8 cellular contexts compared by ENCODE assay signal in the genomic region with DNA sequence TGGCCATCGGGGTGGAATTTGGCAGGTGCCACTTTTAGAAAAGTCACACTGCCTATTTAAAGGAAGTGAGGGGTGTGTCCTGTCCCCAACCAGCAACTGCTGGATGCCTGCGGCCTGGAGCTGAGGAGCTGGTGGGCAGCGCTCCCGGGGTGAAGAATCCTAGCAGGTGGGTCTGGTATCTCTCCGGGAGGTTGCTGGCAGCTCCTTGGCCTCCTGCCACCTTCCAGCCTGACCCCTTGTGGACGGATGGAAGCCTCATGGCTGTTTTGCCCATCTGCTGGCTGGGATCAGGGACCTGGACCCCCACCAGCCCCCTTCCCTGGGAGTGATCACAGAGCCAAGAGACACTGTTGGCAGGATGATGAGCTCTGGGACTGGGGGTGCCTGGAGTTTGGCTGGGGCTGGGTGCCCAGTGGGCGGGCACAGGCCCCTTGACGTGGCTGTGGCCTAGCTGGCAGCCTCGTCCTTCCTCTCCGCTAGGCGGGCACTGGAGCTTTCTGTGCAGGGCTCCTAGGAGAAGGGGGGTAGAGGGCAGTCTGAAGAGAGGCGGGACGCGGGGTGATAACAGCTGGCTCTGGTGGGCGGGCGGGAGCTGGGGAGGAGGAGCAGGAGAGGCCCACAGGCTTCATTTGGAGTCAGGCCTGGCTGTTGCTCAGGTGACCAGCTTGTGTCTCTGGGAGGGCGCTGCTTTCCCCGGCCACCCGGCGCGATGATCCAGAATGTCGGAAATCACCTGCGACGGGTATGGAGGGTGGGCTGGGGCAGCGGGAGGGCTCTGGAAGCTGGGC. TPM values are rescaled to one million over a fixed set of nuclear protein-coding genes. Genes with fewer than 3 reads are reported as not detected.
DNase-seq lines count a peak whose midpoint lies in the region; ATAC-seq, FAIRE-seq and TF ChIP-seq lines count a peak whose summit lies in the region.

A gene (plus strand): TSS at position 628 of the 788 bp plus-strand sequence. CDS start 82 bp downstream, at position 710.

- H3K79me2 ChIP-seq in K562 (ENCODE audit: control insufficient read depth, insufficient read depth, low read length): no peaks in the 10 kb centered on the region

- no peak within 1 kb of the TSS for H2AFZ ChIP-seq in K562 (ENCODE audit: low read depth, low read length)

- DNase-seq in AML-193 (lab: John Stamatoyannopoulos, UW) (peak; percentile 60 to 62), NCI-H1417 (lab: John Stamatoyannopoulos, UW) (peak in 2 of 3 experiments; percentile 89 to 95), K562 (ENCODE audit: extremely low read depth in 1 of 4, low spot score in 3 of 4) (peak in 3 of 4 experiments; percentile 31 to 45 (median 45)), hypothalamus (lab: John Stamatoyannopoulos, UW) (peak in 49 of 51 donors; percentile 32 to 92 (median 80)), gastrocnemius medialis (peak; percentile 87 to 96), GM10248 (ENCODE audit: extremely low spot score) (no peak)
- no peak for DNase-seq in stimulated activated CD4-positive, alpha-beta T cell treated with anti-CD3 and anti-CD28 coated beads, Interleukin-2, amount 100 ng/mL, for 24 hours

- H3K9me3 ChIP-seq in K562 (replicated peaks; ENCODE audit: control insufficient read depth, insufficient read depth, low read depth, low read length) (no peaks in the 10 kb centered on the region), gastrocnemius medialis (no peaks in the 10 kb centered on the region)

- no peak within 1 kb of the TSS; a peak in 2 of 4 replicates for H3K9ac ChIP-seq in K562 (ENCODE audit: insufficient read depth in 1 of 2, low read depth in 2 of 2, low read length in 2 of 2)

- ATAC-seq in K562 (peak; percentile 23), gastrocnemius medialis (peak; percentile 74 to 83), HG03159 (IDR thresholded peaks at IDR 0.05; ENCODE audit: unreplicated experiment) (no peak)

- 16% methylated on average over 25 of the region's 25 CpGs for WGBS in K562 (ENCODE audit: insufficient coverage, low coverage, missing lambda C conversion rate)

- H3K27me3 ChIP-seq in K562 (ENCODE audit: control insufficient read depth in 2 of 2, insufficient read depth in 2 of 2, low read length in 2 of 2) (peaks cover 26 to 73% of the 10 kb centered on the region in 2 experiments; a peak in 3 of 5 replicates), gastrocnemius medialis (no peaks in the 10 kb centered on the region)

- no peak for FAIRE-seq in K562 (lab: Jason Lieb, UNC)

- no peak for TF ChIP-seq POLR2A in K562 (conservative IDR thresholded peaks at IDR 0.05)
- peak; percentile 80 to 81 for TF ChIP-seq POLR2A in gastrocnemius medialis (IDR thresholded peaks at IDR 0.05)

- H3K36me3 ChIP-seq in K562 (ENCODE audit: control insufficient read depth, insufficient read depth, low read length) (no peaks in the 10 kb centered on the region), gastrocnemius medialis (no peaks in the 10 kb centered on the region)

- no TSS peak for BruUV-seq in K562 (replicated peaks; lab: Mats Ljungman, UMichigan)

- H3K27ac ChIP-seq in K562 (ENCODE audit: extremely low read depth, low read depth, low read length) (no peak within 1 kb of the TSS), gastrocnemius medialis (peak within 1 kb of the TSS; percentile 84 to 98 (median 92))

- TF ChIP-seq CTCF in K562 (IDR thresholded peaks at IDR 0.05 in 2 of 3, conservative IDR thresholded peaks at IDR 0.05 in 1 of 3; ENCODE audit: insufficient read depth in 2 of 3, low read depth in 1 of 3, low read length in 3 of 3) (peak in 1 of 3 experiments; percentile 15; a peak in 1 of 6 replicates), gastrocnemius medialis (IDR thresholded peaks at IDR 0.05 in 4 of 5, conservative IDR thresholded peaks at IDR 0.05 in 1 of 5) (peak; percentile 54 to 81 (median 73)), GM10248 (IDR thresholded peaks at IDR 0.05; ENCODE audit: control extremely low read depth, extremely low read depth, low read depth, missing control alignments) (no peak)

- no peak for TF ChIP-seq EP300 in K562 (IDR thresholded peaks at IDR 0.05; ENCODE audit: low read length)

- in situ Hi-C loops in K562 (cut with MboI): no loop called here
- in situ Hi-C loops in gastrocnemius medialis (cut with MboI; ENCODE audit: low sequenced_read_pairs in 4 of 4): no loop called here

- peaks cover 11 to 27% of the 10 kb centered on the region in 2 experiments; a peak in 4 of 5 replicates for H3K4me1 ChIP-seq in K562 (replicated peaks in 1 of 2; ENCODE audit: control insufficient read depth in 2 of 2, insufficient read depth in 2 of 2, low read length in 2 of 2)
- peaks cover 32 to 34% of the 10 kb centered on the region in 2 donors for H3K4me1 ChIP-seq in gastrocnemius medialis

- TF ChIP-seq RAD21 in K562 (CRISPR knock-in tag; conservative IDR thresholded peaks at IDR 0.05 in 1 of 2, IDR thresholded peaks at IDR 0.05 in 1 of 2): no peak

- POLR2A ChIA-PET in K562 (lab: Yijun Ruan, JAX): interaction anchor here (0.9 to 3.4 kb wide), 4 partner anchors 10 to 41 kb away, joined by 3 to 15 read pairs (median 5); no protein-coding TSS in a partner anchor
- POLR2A ChIA-PET in GM10248 (lab: Yijun Ruan, JAX): no interaction called here

- H3K9me1 ChIP-seq in K562 (ENCODE audit: control insufficient read depth, insufficient read depth, low read length): no peaks in the 10 kb centered on the region

- 0 out of 2 replicates have a peak, but pooled peaks cover 7% of the 10 kb centered on the region for H4K20me1 ChIP-seq in K562 (replicated peaks; ENCODE audit: control insufficient read depth, insufficient read depth, low read length)

- intact Hi-C loops in K562 (cut with micrococcal nuclease) (no loop called here), gastrocnemius medialis (cut with DNase I; ENCODE audit: low total_unique reads) (loop anchor here (1.0 to 10.0 kb wide), 6 partner anchors 34 to 603 kb away; a partner anchor contains a TSS)

- no peak within 1 kb of the TSS for H3K4me3 ChIP-seq in K562
- H3K4me3 ChIP-seq in gastrocnemius medialis: peak within 1 kb of the TSS; percentile 27 to 51 (median 30)

- no peak within 1 kb of the TSS for H3K4me2 ChIP-seq in K562 (ENCODE audit: insufficient read depth, low read length)

- CTCF ChIA-PET in K562 (lab: Yijun Ruan, JAX; ENCODE audit: low intra/inter-chr PET ratio) (no interaction called here), GM10248 (lab: Yijun Ruan, JAX) (interaction anchor here (1.0 to 1.2 kb wide), 4 partner anchors 8 to 286 kb away, joined by 3 to 5 read pairs (median 4); no protein-coding TSS in a partner anchor)

TF ChIP-seq in K562, 482 proteins besides CTCF, POLR2A, EP300 and RAD21 (continues in another document):
- peak; percentile 86 for TF ChIP-seq NFIC (IDR thresholded peaks at IDR 0.05)
- TF ChIP-seq NEUROD1 (IDR thresholded peaks at IDR 0.05; ENCODE audit: borderline replicate concordance, low read depth, low read length, partially characterized antibody): no peak
- TF ChIP-seq, protein P1, sequence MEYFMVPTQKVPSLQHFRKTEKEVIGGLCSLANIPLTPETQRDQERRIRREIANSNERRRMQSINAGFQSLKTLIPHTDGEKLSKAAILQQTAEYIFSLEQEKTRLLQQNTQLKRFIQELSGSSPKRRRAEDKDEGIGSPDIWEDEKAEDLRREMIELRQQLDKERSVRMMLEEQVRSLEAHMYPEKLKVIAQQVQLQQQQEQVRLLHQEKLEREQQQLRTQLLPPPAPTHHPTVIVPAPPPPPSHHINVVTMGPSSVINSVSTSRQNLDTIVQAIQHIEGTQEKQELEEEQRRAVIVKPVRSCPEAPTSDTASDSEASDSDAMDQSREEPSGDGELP (CRISPR knock-in tag; IDR thresholded peaks at IDR 0.05; ENCODE audit: borderline replicate concordance): peak; percentile 40; the same call in 1 of the 2 replicates
- TF ChIP-seq, protein P2, sequence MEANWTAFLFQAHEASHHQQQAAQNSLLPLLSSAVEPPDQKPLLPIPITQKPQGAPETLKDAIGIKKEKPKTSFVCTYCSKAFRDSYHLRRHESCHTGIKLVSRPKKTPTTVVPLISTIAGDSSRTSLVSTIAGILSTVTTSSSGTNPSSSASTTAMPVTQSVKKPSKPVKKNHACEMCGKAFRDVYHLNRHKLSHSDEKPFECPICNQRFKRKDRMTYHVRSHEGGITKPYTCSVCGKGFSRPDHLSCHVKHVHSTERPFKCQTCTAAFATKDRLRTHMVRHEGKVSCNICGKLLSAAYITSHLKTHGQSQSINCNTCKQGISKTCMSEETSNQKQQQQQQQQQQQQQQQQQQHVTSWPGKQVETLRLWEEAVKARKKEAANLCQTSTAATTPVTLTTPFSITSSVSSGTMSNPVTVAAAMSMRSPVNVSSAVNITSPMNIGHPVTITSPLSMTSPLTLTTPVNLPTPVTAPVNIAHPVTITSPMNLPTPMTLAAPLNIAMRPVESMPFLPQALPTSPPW (CRISPR knock-in tag; IDR thresholded peaks at IDR 0.05): peak; percentile 72
- no peak for TF ChIP-seq CC2D1A (IDR thresholded peaks at IDR 0.05)
- TF ChIP-seq SIN3B (IDR thresholded peaks at IDR 0.05; ENCODE audit: low read depth): no peak
- TF ChIP-seq ESRRB (CRISPR knock-in tag; IDR thresholded peaks at IDR 0.05; ENCODE audit: borderline replicate concordance): no peak
- TF ChIP-seq, protein P3, sequence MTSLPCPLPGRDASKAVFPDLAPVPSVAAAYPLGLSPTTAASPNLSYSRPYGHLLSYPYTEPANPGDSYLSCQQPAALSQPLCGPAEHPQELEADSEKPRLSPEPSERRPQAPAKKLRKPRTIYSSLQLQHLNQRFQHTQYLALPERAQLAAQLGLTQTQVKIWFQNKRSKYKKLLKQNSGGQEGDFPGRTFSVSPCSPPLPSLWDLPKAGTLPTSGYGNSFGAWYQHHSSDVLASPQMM (CRISPR knock-in tag; IDR thresholded peaks at IDR 0.05): no peak

RNA-seq across cellular contexts. Expression of the gene that starts here (rescaled TPM):
- 1.0 and 3.3 TPM in 2 replicates for total RNA-seq in K562 (2011; cell fraction: chromatin; rRNA removed; ENCODE audit: low replicate concordance)
- total RNA-seq in K562 (2011; cell fraction: nucleolus; rRNA removed): 1.4 and 1.7 TPM in 2 replicates
- 0.73 and 1.7 TPM in 2 replicates for total RNA-seq in K562 (2011; cell fraction: nucleoplasm; rRNA removed)
- total RNA-seq in K562 (2014; rRNA removed) (0.49 and 0.64 TPM in 2 replicates), K562 (2014; rRNA removed; fragmentation: Illumina TruSeq; extraction: Trizol) (0.04 and 0.16 TPM in 2 replicates), K562 (2015; rRNA removed; fragmentation: Illumina TruSeq; extraction: Trizol) (0.33 and 0.64 TPM in 2 replicates), K562 (2021) (0.89 and 1.2 TPM in 2 replicates), gastrocnemius medialis (1 to 10 TPM in 2 of 4 donors, under 1 TPM in 2; 0.90 to 3.2 (median 1.2) TPM)
- polyA plus RNA-seq in K562 (2011; rRNA removed) (0.31 and 2.8 TPM in 2 replicates), K562 (2014; fragmentation: Illumina TruSeq; extraction: Trizol) (0.42 and 0.91 TPM in 2 replicates), K562 (2014; fragmentation: Nextera tagmentation; extraction: Ambion mirVana) (not detected), K562 (2014; rRNA removed) (0.71 and 0.78 TPM in 2 replicates)
- 0.63 and 1.6 TPM in 2 replicates for polyA plus RNA-seq in K562 (2011; cell fraction: cytosol; rRNA removed)
- 2.9 and 6.7 TPM in 2 replicates for polyA plus RNA-seq in K562 (2011; cell fraction: nucleus; rRNA removed)
- polyA plus RNA-seq in K562 (2012): 0.46 and 1.5 TPM in 2 replicates
- polyA minus RNA-seq in K562 (2011; rRNA and poly(A)+ RNA removed): 0.21 and 2.1 TPM in 2 replicates
- polyA minus RNA-seq in K562 (2011; cell fraction: cytosol; rRNA and poly(A)+ RNA removed): 1.2 TPM in 1 of 2 replicates, not detected in the other
- 0.40 and 5.1 TPM in 2 replicates for polyA minus RNA-seq in K562 (2011; cell fraction: nucleus; rRNA and poly(A)+ RNA removed)

Comparison
In these comparisons a context has a peak if more than half of its experiments do, and no peak if none do; other contexts are left out.
1. DNase-seq: peak in AML-193 (2 of 2), NCI-H1417 (2 of 3), K562 (3 of 4), hypothalamus (49 of 51) and gastrocnemius medialis (2 of 2); none in GM10248 (single experiment) and stimulated activated CD4-positive, alpha-beta T cell treated with anti-CD3 and anti-CD28 coated beads, Interleukin-2, amount 100 ng/mL, for 24 hours (0 of 2).